In the genomic region with DNA sequence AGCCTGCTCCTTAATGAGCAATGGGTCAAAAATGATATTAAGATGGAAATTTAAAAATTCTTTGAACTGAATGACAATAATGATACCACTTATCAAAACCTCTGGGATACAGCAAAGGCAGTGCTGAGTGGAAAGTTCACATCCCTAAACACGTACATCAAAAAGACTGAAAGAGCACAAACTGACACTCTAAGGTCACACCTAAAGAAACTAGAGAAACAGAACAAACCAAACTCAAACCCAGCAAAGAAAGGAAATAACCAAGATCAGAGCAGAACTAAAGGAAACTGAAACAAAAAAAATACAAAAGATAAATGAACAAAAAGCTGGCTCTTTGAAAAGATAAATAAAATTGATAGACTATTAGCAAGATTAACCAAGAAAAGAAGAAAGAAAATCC, we compare ENCODE assay signal across 7 cellular contexts.
DNase-seq lines count a peak whose midpoint lies in the region; ATAC-seq and TF ChIP-seq lines count a peak whose summit lies in the region.
"Not testable (repeated sequence)": the region's sequence is repeated elsewhere in the genome, so short reads cannot be mapped to it uniquely, and the experiment has no call there.

No MANE protein-coding gene starts in this region.

- not testable (repeated sequence) for H3K9me3 Mint-ChIP-seq in CD8-positive, alpha-beta memory T cell; activated CD8-positive, alpha-beta T cell treated with anti-CD3 and anti-CD28 coated beads for 36 hours; activated T-helper 17 cell treated with anti-CD3 and anti-CD28 coated beads, Interleukin-2, amount 50 U/mL, for 72 hours; activated naive CD8-positive, alpha-beta T cell treated with anti-CD3 and anti-CD28 coated beads for 36 hours; stimulated activated naive CD8-positive, alpha-beta T cell treated with anti-CD3 and anti-CD28 coated beads, Interleukin-15, Interleukin-2, amounts not matched to agents 100 ng/mL and 50 ng/mL, for 24 hours
- peaks cover 0 to 13% (median 2%) of the 10 kb centered on the region in 11 donors for H3K9me3 Mint-ChIP-seq in naive thymus-derived CD4-positive, alpha-beta T cell

- H3K36me3 Mint-ChIP-seq in CD8-positive, alpha-beta memory T cell; T-helper 17 cell (ENCODE audit: low read depth); activated T-helper 17 cell treated with anti-CD3 and anti-CD28 coated beads, Interleukin-2, amount 50 U/mL, for 72 hours (ENCODE audit: low read depth); stimulated activated naive CD8-positive, alpha-beta T cell treated with anti-CD3 and anti-CD28 coated beads, Interleukin-15, Interleukin-2, amounts not matched to agents 100 ng/mL and 50 ng/mL, for 24 hours (ENCODE audit: low read depth): not testable (repeated sequence)
- H3K36me3 Mint-ChIP-seq in activated CD8-positive, alpha-beta T cell treated with anti-CD3 and anti-CD28 coated beads for 36 hours (ENCODE audit: low read depth): peaks cover 10% of the 10 kb centered on the region
- H3K36me3 Mint-ChIP-seq in activated naive CD8-positive, alpha-beta T cell treated with anti-CD3 and anti-CD28 coated beads for 36 hours: peaks cover 13% of the 10 kb centered on the region
- H3K36me3 Mint-ChIP-seq in naive thymus-derived CD4-positive, alpha-beta T cell: peaks cover 4 to 53% (median 10%) of the 10 kb centered on the region in 5 donors

- not testable (repeated sequence) for H3K27me3 Mint-ChIP-seq in CD8-positive, alpha-beta memory T cell; T-helper 17 cell; activated CD8-positive, alpha-beta T cell treated with anti-CD3 and anti-CD28 coated beads for 36 hours; activated T-helper 17 cell treated with anti-CD3 and anti-CD28 coated beads, Interleukin-2, amount 50 U/mL, for 72 hours; activated naive CD8-positive, alpha-beta T cell treated with anti-CD3 and anti-CD28 coated beads for 36 hours; naive thymus-derived CD4-positive, alpha-beta T cell; stimulated activated naive CD8-positive, alpha-beta T cell treated with anti-CD3 and anti-CD28 coated beads, Interleukin-15, Interleukin-2, amounts not matched to agents 100 ng/mL and 50 ng/mL, for 24 hours

- intact Hi-C loops in activated CD8-positive, alpha-beta T cell treated with anti-CD3 and anti-CD28 coated beads for 36 hours (cut with micrococcal nuclease): not testable (repeated sequence)
- intact Hi-C loops in naive thymus-derived CD4-positive, alpha-beta T cell (cut with micrococcal nuclease): loop anchor here in 1 of 2 donors (1.0 to 10.0 kb wide), 5 partner anchors 48 to 1993 kb away; a partner anchor contains a TSS

- H3K27me3 ChIP-seq in CD8-positive, alpha-beta memory T cell (ENCODE audit: insufficient read depth, low read length, poor library complexity, severe bottlenecking); naive thymus-derived CD4-positive, alpha-beta T cell (ENCODE audit: control insufficient read depth in 2 of 2, insufficient read depth in 2 of 2, low read length in 2 of 2): not testable (repeated sequence)

- H3K4me1 ChIP-seq in CD8-positive, alpha-beta memory T cell (ENCODE audit: insufficient read depth, low read length): peaks cover 49% of the 10 kb centered on the region
- peaks cover 49 to 52% of the 10 kb centered on the region in 2 donors for H3K4me1 ChIP-seq in naive thymus-derived CD4-positive, alpha-beta T cell (ENCODE audit: control insufficient read depth in 2 of 2, insufficient read depth in 2 of 2, low read length in 2 of 2)

- H3K4me1 Mint-ChIP-seq in CD8-positive, alpha-beta memory T cell: peaks cover 65 to 69% (median 65%) of the 10 kb centered on the region in 3 donors
- H3K4me1 Mint-ChIP-seq in T-helper 17 cell: peaks cover 43% of the 10 kb centered on the region
- H3K4me1 Mint-ChIP-seq in activated CD8-positive, alpha-beta T cell treated with anti-CD3 and anti-CD28 coated beads for 36 hours (ENCODE audit: low read depth): peaks cover 58% of the 10 kb centered on the region
- H3K4me1 Mint-ChIP-seq in activated T-helper 17 cell treated with anti-CD3 and anti-CD28 coated beads, Interleukin-2, amount 50 U/mL, for 72 hours: peaks cover 35% of the 10 kb centered on the region
- peaks cover 50% of the 10 kb centered on the region for H3K4me1 Mint-ChIP-seq in activated naive CD8-positive, alpha-beta T cell treated with anti-CD3 and anti-CD28 coated beads for 36 hours
- H3K4me1 Mint-ChIP-seq in naive thymus-derived CD4-positive, alpha-beta T cell: peaks cover 40 to 80% (median 66%) of the 10 kb centered on the region in 7 donors
- peaks cover 57% of the 10 kb centered on the region for H3K4me1 Mint-ChIP-seq in stimulated activated naive CD8-positive, alpha-beta T cell treated with anti-CD3 and anti-CD28 coated beads, Interleukin-15, Interleukin-2, amounts not matched to agents 100 ng/mL and 50 ng/mL, for 24 hours (ENCODE audit: low read depth)

- H3K27ac Mint-ChIP-seq in CD8-positive, alpha-beta memory T cell: peak overlapping the region; percentile 71 to 97 (median 88)
- H3K27ac Mint-ChIP-seq in T-helper 17 cell: peak overlapping the region; percentile 75
- H3K27ac Mint-ChIP-seq in activated CD8-positive, alpha-beta T cell treated with anti-CD3 and anti-CD28 coated beads for 36 hours: peak overlapping the region; percentile 93
- peak overlapping the region; percentile 3 for H3K27ac Mint-ChIP-seq in activated T-helper 17 cell treated with anti-CD3 and anti-CD28 coated beads, Interleukin-2, amount 50 U/mL, for 72 hours
- H3K27ac Mint-ChIP-seq in activated naive CD8-positive, alpha-beta T cell treated with anti-CD3 and anti-CD28 coated beads for 36 hours: peak overlapping the region; percentile 89
- peak overlapping the region; percentile 34 to 92 (median 82) for H3K27ac Mint-ChIP-seq in naive thymus-derived CD4-positive, alpha-beta T cell
- H3K27ac Mint-ChIP-seq in stimulated activated naive CD8-positive, alpha-beta T cell treated with anti-CD3 and anti-CD28 coated beads, Interleukin-15, Interleukin-2, amounts not matched to agents 100 ng/mL and 50 ng/mL, for 24 hours: peak overlapping the region; percentile 88

- not testable (repeated sequence) for H3K36me3 ChIP-seq in CD8-positive, alpha-beta memory T cell (ENCODE audit: insufficient read depth, low read length); naive thymus-derived CD4-positive, alpha-beta T cell (ENCODE audit: control insufficient read depth in 2 of 3, insufficient read depth in 3 of 3, low read length in 3 of 3)

- peak overlapping the region; percentile 48 to 93 (median 80) for H3K4me3 Mint-ChIP-seq in CD8-positive, alpha-beta memory T cell
- H3K4me3 Mint-ChIP-seq in T-helper 17 cell: peak overlapping the region; percentile 72
- H3K4me3 Mint-ChIP-seq in activated CD8-positive, alpha-beta T cell treated with anti-CD3 and anti-CD28 coated beads for 36 hours: peak overlapping the region; percentile 69
- peak overlapping the region; percentile 13 for H3K4me3 Mint-ChIP-seq in activated T-helper 17 cell treated with anti-CD3 and anti-CD28 coated beads, Interleukin-2, amount 50 U/mL, for 72 hours
- H3K4me3 Mint-ChIP-seq in activated naive CD8-positive, alpha-beta T cell treated with anti-CD3 and anti-CD28 coated beads for 36 hours: peak overlapping the region; percentile 0
- peak overlapping the region in 9 of 10 donors; percentile 40 to 74 (median 54) for H3K4me3 Mint-ChIP-seq in naive thymus-derived CD4-positive, alpha-beta T cell
- H3K4me3 Mint-ChIP-seq in stimulated activated naive CD8-positive, alpha-beta T cell treated with anti-CD3 and anti-CD28 coated beads, Interleukin-15, Interleukin-2, amounts not matched to agents 100 ng/mL and 50 ng/mL, for 24 hours: peak overlapping the region; percentile 11

- POLR2A ChIA-PET in CD8-positive, alpha-beta memory T cell (lab: Charles Lee): not testable (repeated sequence)
- POLR2A ChIA-PET in activated CD8-positive, alpha-beta T cell treated with anti-CD3 and anti-CD28 coated beads for 36 hours (lab: Charles Lee): interaction anchor here (1.0 kb wide), 1 partner anchor 155 kb away, joined by 3 read pairs; a partner anchor contains a TSS
- POLR2A ChIA-PET in naive thymus-derived CD4-positive, alpha-beta T cell (lab: Charles Lee): interaction anchor here (2.1 kb wide), 1 partner anchor 47 kb away, joined by 10 read pairs; a partner anchor contains a TSS

- H3K27ac ChIP-seq in CD8-positive, alpha-beta memory T cell (ENCODE audit: low read depth, low read length): not testable (repeated sequence)
- peak overlapping the region; percentile 44 for H3K27ac ChIP-seq in naive thymus-derived CD4-positive, alpha-beta T cell (ENCODE audit: low read depth, low read length)

- H3K4me3 ChIP-seq in CD8-positive, alpha-beta memory T cell (ENCODE audit: low read length); naive thymus-derived CD4-positive, alpha-beta T cell (ENCODE audit: low read length): not testable (repeated sequence)

- not testable (repeated sequence) for TF ChIP-seq CTCF in activated CD8-positive, alpha-beta T cell treated with anti-CD3 and anti-CD28 coated beads for 36 hours (IDR thresholded peaks at IDR 0.05)

- CTCF ChIA-PET in CD8-positive, alpha-beta memory T cell (lab: Charles Lee): interaction anchor here (1.7 kb wide), 1 partner anchor 47 kb away, joined by 5 read pairs; a partner anchor contains a TSS
- CTCF ChIA-PET in activated CD8-positive, alpha-beta T cell treated with anti-CD3 and anti-CD28 coated beads for 36 hours (lab: Charles Lee): interaction anchor here (1.0 kb wide), 1 partner anchor 46 kb away, joined by 4 read pairs; no protein-coding TSS in a partner anchor
- CTCF ChIA-PET in naive thymus-derived CD4-positive, alpha-beta T cell (lab: Charles Lee): interaction anchor here (0.9 kb wide), 1 partner anchor 91 kb away, joined by 3 read pairs; no protein-coding TSS in a partner anchor

- peak in 2 of 5 donors; percentile 12 to 32 for DNase-seq in CD8-positive, alpha-beta memory T cell
- not testable (repeated sequence) for DNase-seq in T-helper 17 cell; activated naive CD8-positive, alpha-beta T cell treated with anti-CD3 and anti-CD28 coated beads for 36 hours
- peak; percentile 7 for DNase-seq in activated CD8-positive, alpha-beta T cell treated with anti-CD3 and anti-CD28 coated beads for 36 hours
- DNase-seq in naive thymus-derived CD4-positive, alpha-beta T cell: peak in 4 of 9 donors; percentile 10 to 40 (median 28)

- ATAC-seq in T-helper 17 cell; activated T-helper 17 cell treated with anti-CD3 and anti-CD28 coated beads, Interleukin-2, amount 50 U/mL, for 72 hours (replicated peaks); naive thymus-derived CD4-positive, alpha-beta T cell: not testable (repeated sequence)
- peak; percentile 40 for ATAC-seq in activated CD8-positive, alpha-beta T cell treated with anti-CD3 and anti-CD28 coated beads for 36 hours

- H3K9me3 ChIP-seq in CD8-positive, alpha-beta memory T cell (ENCODE audit: low read length); T-helper 17 cell (ENCODE audit: control insufficient read depth, low read length, poor library complexity, severe bottlenecking); naive thymus-derived CD4-positive, alpha-beta T cell (ENCODE audit: control insufficient read depth in 2 of 3, low read length in 3 of 3): not testable (repeated sequence)

Comparison
In these comparisons a context has a peak if more than half of its experiments do, and no peak if none do; other contexts are left out.
1. H3K27ac Mint-ChIP-seq: peak in every context shown above with its lines; median percentile 93 in activated CD8-positive, alpha-beta T cell treated with anti-CD3 and anti-CD28 coated beads for 36 hours; 89 in activated naive CD8-positive, alpha-beta T cell treated with anti-CD3 and anti-CD28 coated beads for 36 hours; 88 in stimulated activated naive CD8-positive, alpha-beta T cell treated with anti-CD3 and anti-CD28 coated beads, Interleukin-15, Interleukin-2, amounts not matched to agents 100 ng/mL and 50 ng/mL, for 24 hours; 88 in CD8-positive, alpha-beta memory T cell; 82 in naive thymus-derived CD4-positive, alpha-beta T cell; 75 in T-helper 17 cell; 3 in activated T-helper 17 cell treated with anti-CD3 and anti-CD28 coated beads, Interleukin-2, amount 50 U/mL, for 72 hours.
2. H3K4me3 Mint-ChIP-seq: peak in every context shown above with its lines; median percentile 80 in CD8-positive, alpha-beta memory T cell; 72 in T-helper 17 cell; 69 in activated CD8-positive, alpha-beta T cell treated with anti-CD3 and anti-CD28 coated beads for 36 hours; 54 in naive thymus-derived CD4-positive, alpha-beta T cell; 13 in activated T-helper 17 cell treated with anti-CD3 and anti-CD28 coated beads, Interleukin-2, amount 50 U/mL, for 72 hours; 11 in stimulated activated naive CD8-positive, alpha-beta T cell treated with anti-CD3 and anti-CD28 coated beads, Interleukin-15, Interleukin-2, amounts not matched to agents 100 ng/mL and 50 ng/mL, for 24 hours; 0 in activated naive CD8-positive, alpha-beta T cell treated with anti-CD3 and anti-CD28 coated beads for 36 hours.